Comparison of ENCODE assay signal across 28 cellular contexts in genomic region chr13:28469316-28469715, GRCh38. TPM values are rescaled to one million over a fixed set of nuclear protein-coding genes. Genes with fewer than 3 reads are reported as not detected.
"Had no signal": no experiment of that assay in that cellular context is flagged by ENCODE, and none has a peak within 500 bp of the region (broad histone marks: within the 10 kb centered on the region; RNA-seq: fewer than 3 reads in every experiment).

No MANE protein-coding gene starts in this region.

- H3K9me3 ChIP-seq: ascending aorta, body of pancreas, Peyer's patch had no signal

- H3K27me3 Mint-ChIP-seq: activated CD4-positive, alpha-beta T cell treated with anti-CD3 and anti-CD28 coated beads, Interleukin-2, amount 10 ng/mL, durations not matched to agents 24 days and 14 days had no signal

- H3K4me3 Mint-ChIP-seq: activated CD4-positive, alpha-beta T cell treated with anti-CD3 and anti-CD28 coated beads, Interleukin-2, amount 10 ng/mL, durations not matched to agents 24 days and 14 days; activated CD8-positive, alpha-beta memory T cell treated with anti-CD3 and anti-CD28 coated beads, Interleukin-2, amount 10 ng/mL, durations not matched to agents 7 days and 5 days; activated naive CD8-positive, alpha-beta T cell treated with anti-CD3 and anti-CD28 coated beads, Interleukin-2, amount 50 U/mL, for 24 hours; activated T-cell treated with anti-CD3 and anti-CD28 coated beads, Interleukin-2, amount 50 U/mL, for 24 hours; activated T-helper 1 cell treated with anti-CD3 and anti-CD28 coated beads, Interleukin-12 subunit alpha, Interleukin-12 subunit beta, Interleukin-2, Interleukin-4 antibody, amounts not matched to agents 30 ng/mL and 10 ng/mL and 1 ng/mL, durations not matched to agents 14 hours and 24 hours and 36 hours; T-helper 17 cell; WTC11 had no signal

- H3K27ac ChIP-seq: ascending aorta, body of pancreas, Peyer's patch had no signal

- H3K4me1 Mint-ChIP-seq: activated CD8-positive, alpha-beta memory T cell treated with anti-CD3 and anti-CD28 coated beads, Interleukin-2, amount 10 ng/mL, durations not matched to agents 7 days and 5 days; T-helper 17 cell had no signal

- H3K27me3 ChIP-seq: ascending aorta, body of pancreas, Peyer's patch had no signal

- H3K4me3 ChIP-seq: ascending aorta, body of pancreas, Peyer's patch had no signal

- H3K36me3 ChIP-seq: ascending aorta, Peyer's patch had no signal

- H3K27ac Mint-ChIP-seq: activated CD4-positive, alpha-beta T cell treated with anti-CD3 and anti-CD28 coated beads, Interleukin-2, amount 10 ng/mL, durations not matched to agents 24 days and 14 days; activated CD8-positive, alpha-beta memory T cell treated with anti-CD3 and anti-CD28 coated beads, Interleukin-2, amount 10 ng/mL, durations not matched to agents 7 days and 5 days; activated naive CD4-positive, alpha-beta T cell treated with anti-CD3 and anti-CD28 coated beads, Interleukin-2, amount 50 U/mL, for 72 hours; activated naive CD8-positive, alpha-beta T cell treated with anti-CD3 and anti-CD28 coated beads, Interleukin-2, amount 50 U/mL, for 24 hours; activated T-cell treated with anti-CD3 and anti-CD28 coated beads, Interleukin-2, amount 50 U/mL, for 24 hours; activated T-helper 1 cell treated with anti-CD3 and anti-CD28 coated beads, Interleukin-12 subunit alpha, Interleukin-12 subunit beta, Interleukin-2, Interleukin-4 antibody, amounts not matched to agents 30 ng/mL and 10 ng/mL and 1 ng/mL, durations not matched to agents 14 hours and 24 hours and 36 hours; T-helper 17 cell had no signal

- ATAC-seq: activated CD8-positive, alpha-beta memory T cell treated with anti-CD3 and anti-CD28 coated beads, Interleukin-2, amount 10 ng/mL, durations not matched to agents 7 days and 5 days; activated naive CD4-positive, alpha-beta T cell treated with anti-CD3 and anti-CD28 coated beads, Interleukin-2, amount 50 U/mL, for 72 hours; activated naive CD8-positive, alpha-beta T cell treated with anti-CD3 and anti-CD28 coated beads, Interleukin-2, amount 50 U/mL, for 24 hours; body of pancreas; T-helper 17 cell had no signal

- H3K36me3 Mint-ChIP-seq: activated CD8-positive, alpha-beta memory T cell treated with anti-CD3 and anti-CD28 coated beads, Interleukin-2, amount 10 ng/mL, durations not matched to agents 7 days and 5 days had no signal

- H3K9me3 Mint-ChIP-seq: activated CD4-positive, alpha-beta T cell treated with anti-CD3 and anti-CD28 coated beads, Interleukin-2, amount 10 ng/mL, durations not matched to agents 24 days and 14 days; activated naive CD4-positive, alpha-beta T cell treated with anti-CD3 and anti-CD28 coated beads, Interleukin-2, amount 50 U/mL, for 72 hours; activated naive CD8-positive, alpha-beta T cell treated with anti-CD3 and anti-CD28 coated beads, Interleukin-2, amount 50 U/mL, for 24 hours; activated T-cell treated with anti-CD3 and anti-CD28 coated beads, Interleukin-2, amount 50 U/mL, for 24 hours; activated T-helper 1 cell treated with anti-CD3 and anti-CD28 coated beads, Interleukin-12 subunit alpha, Interleukin-12 subunit beta, Interleukin-2, Interleukin-4 antibody, amounts not matched to agents 30 ng/mL and 10 ng/mL and 1 ng/mL, durations not matched to agents 14 hours and 24 hours and 36 hours had no signal

- DNase-seq: activated CD4-positive, alpha-beta T cell treated with anti-CD3 and anti-CD28 coated beads for 1 hour; activated CD4-positive, alpha-beta T cell treated with anti-CD3 and anti-CD28 coated beads, Interleukin-2, amount 10 ng/mL, durations not matched to agents 24 days and 14 days; activated CD4-positive, alpha-beta T cell treated with anti-CD3 and anti-CD28 coated beads, Interleukin-2, amount 50 U/mL, for 48 hours; activated CD8-positive, alpha-beta memory T cell treated with anti-CD3 and anti-CD28 coated beads, Interleukin-2, amount 10 ng/mL, durations not matched to agents 7 days and 5 days; activated effector memory CD4-positive, alpha-beta T cell treated with Interleukin-2 at 50 U/mL for 16 hours; activated naive CD4-positive, alpha-beta T cell; activated naive CD8-positive, alpha-beta T cell treated with anti-CD3 and anti-CD28 coated beads, Interleukin-2, amount 50 U/mL, for 24 hours; activated T-cell treated with anti-CD3 and anti-CD28 coated beads, Interleukin-2, amount 50 U/mL, for 24 hours; amniotic stem cell; body of pancreas; MM.1S; NCI-H1105; NCI-H1436; NCI-H1694 treated with DMSO at 0.1 percent for 48 hours; NCI-H2029 treated with DMSO at 0.1 percent for 48 hours; NCI-H345; NCI-H510A; NCI-H69; NK-92 treated with Interleukin-12 subunit alpha and Interleukin-12 subunit beta, amount 100 ng/mL, for 24 hours; Peyer's patch; SIG-M5; T-helper 17 cell; T-helper 9 cell had no signal

- H3K4me1 ChIP-seq: ascending aorta, body of pancreas, Peyer's patch had no signal

RNA-seq across cellular contexts. Expression of gene FLT1, which starts 25.6 kb away (rescaled TPM):
- total RNA-seq: bronchial epithelial cell had no signal
